ENCODE assay signal across 10 cellular contexts in the genomic region with DNA sequence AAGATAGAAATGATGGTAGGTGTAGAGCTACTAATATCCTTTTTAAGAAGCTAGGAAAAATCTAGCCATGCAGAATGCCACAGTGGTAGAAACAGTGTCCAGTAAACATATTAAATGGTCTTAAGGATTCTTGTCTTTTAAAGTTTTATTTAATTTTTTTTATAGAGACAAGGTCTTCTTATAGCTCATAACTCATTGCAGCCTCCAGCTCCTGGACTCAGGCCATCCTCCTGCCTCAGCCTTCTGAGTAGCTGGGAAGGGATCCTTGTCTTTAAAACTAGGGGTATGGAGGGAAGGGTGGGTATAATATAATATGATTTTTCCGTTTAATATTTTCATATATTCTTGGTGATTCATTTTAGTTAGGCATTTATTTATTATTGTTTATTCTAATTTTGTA. TPM values are rescaled to one million over a fixed set of nuclear protein-coding genes. Genes with fewer than 3 reads are reported as not detected.
DNase-seq lines count a peak whose midpoint lies in the region; ATAC-seq and TF ChIP-seq lines count a peak whose summit lies in the region.
"Had no signal": no experiment of that assay in that cellular context is flagged by ENCODE, and none has a peak within 500 bp of the region (broad histone marks: within the 10 kb centered on the region; RNA-seq: fewer than 3 reads in every experiment).

No MANE protein-coding gene starts in this region.

- H3K27ac Mint-ChIP-seq in activated T-helper 2 cell treated with anti-CD3 and anti-CD28 coated beads, Interferon-gamma antibody, Interleukin-2, Interleukin-4, amounts not matched to agents 10 μg/mL and 5 μg/mL and 100 μg/mL, durations not matched to agents 14 hours and 24 hours and 36 hours, result no peak overlapping the region

- peak overlapping the region; percentile 89 for H3K4me3 ChIP-seq in left ventricle myocardium inferior
- peak overlapping the region; percentile 99; the same call in 1 of the 2 replicates for H3K4me3 ChIP-seq in iPS-20b (ENCODE audit: low read length)
- peak overlapping the region in 3 of 4 donors; percentile 80 to 98 (median 89) for H3K4me3 ChIP-seq in upper lobe of left lung

- no peak for DNase-seq in left ventricle myocardium inferior
- no peak for DNase-seq in Right ventricle myocardium superior
- no peak for DNase-seq in activated T-helper 2 cell treated with anti-CD3 and anti-CD28 coated beads, Interferon-gamma antibody, Interleukin-2, Interleukin-4, amounts not matched to agents 10 μg/mL and 5 μg/mL and 100 μg/mL, durations not matched to agents 14 hours and 24 hours and 36 hours (ENCODE audit: low spot score)
- DNase-seq in upper lobe of left lung, result no peak
- no peak for DNase-seq in cerebellar cortex (ENCODE audit: low spot score)
- DNase-seq in DMS153 (lab: John Stamatoyannopoulos, UW), result no peak
- DNase-seq: activated naive CD4-positive, alpha-beta T cell treated with Interleukin-2 at 50 U/mL for 16 hours had no signal

- peaks cover 20% of the 10 kb centered on the region for H3K36me3 ChIP-seq in left ventricle myocardium inferior
- H3K36me3 ChIP-seq in iPS-20b (ENCODE audit: insufficient read depth, low read depth, low read length), result peaks cover 46% of the 10 kb centered on the region
- peaks cover 2 to 28% (median 9%) of the 10 kb centered on the region in 4 donors for H3K36me3 ChIP-seq in upper lobe of left lung

- no peak for ATAC-seq in Right ventricle myocardium superior (ENCODE audit: poor library complexity)
- ATAC-seq in upper lobe of left lung (ENCODE audit: low FRiP score in 2 of 2), result no peak
- ATAC-seq in HG02885 (IDR thresholded peaks at IDR 0.05; ENCODE audit: poor library complexity, unreplicated experiment), result no peak

- no peaks in the 10 kb centered on the region for H3K27me3 Mint-ChIP-seq in activated T-helper 2 cell treated with anti-CD3 and anti-CD28 coated beads, Interferon-gamma antibody, Interleukin-2, Interleukin-4, amounts not matched to agents 10 μg/mL and 5 μg/mL and 100 μg/mL, durations not matched to agents 14 hours and 24 hours and 36 hours (ENCODE audit: low read depth)

- H3K27me3 ChIP-seq in left ventricle myocardium inferior (ENCODE audit: low read depth), result no peaks in the 10 kb centered on the region
- H3K27me3 ChIP-seq in iPS-20b (ENCODE audit: insufficient read depth, low read length), result no peaks in the 10 kb centered on the region
- H3K27me3 ChIP-seq in upper lobe of left lung, result no peaks in the 10 kb centered on the region
- H3K27me3 ChIP-seq: neutrophil had no signal

- H3K4me3 Mint-ChIP-seq in activated T-helper 2 cell treated with anti-CD3 and anti-CD28 coated beads, Interferon-gamma antibody, Interleukin-2, Interleukin-4, amounts not matched to agents 10 μg/mL and 5 μg/mL and 100 μg/mL, durations not matched to agents 14 hours and 24 hours and 36 hours (ENCODE audit: low read depth), result peak overlapping the region; percentile 98

- intact Hi-C loops in left ventricle myocardium inferior (cut with micrococcal nuclease), result no loop called here
- intact Hi-C loops in Right ventricle myocardium superior (cut with DNase I), result loop anchor here (5.0 kb wide), 1 partner anchor 52 kb away; a partner anchor contains a TSS
- intact Hi-C loops in activated T-helper 2 cell treated with anti-CD3 and anti-CD28 coated beads, Interferon-gamma antibody, Interleukin-2, Interleukin-4, amounts not matched to agents 10 μg/mL and 5 μg/mL and 100 μg/mL, durations not matched to agents 14 hours and 24 hours and 36 hours (cut with micrococcal nuclease), result loop anchor here (5.0 kb wide), 2 partner anchors 453 to 548 kb away; a partner anchor contains a TSS

- no peaks in the 10 kb centered on the region for H3K9me3 Mint-ChIP-seq in activated T-helper 2 cell treated with anti-CD3 and anti-CD28 coated beads, Interferon-gamma antibody, Interleukin-2, Interleukin-4, amounts not matched to agents 10 μg/mL and 5 μg/mL and 100 μg/mL, durations not matched to agents 14 hours and 24 hours and 36 hours

- H3K27ac ChIP-seq in left ventricle myocardium inferior (replicated peaks), result no peak overlapping the region
- no peak overlapping the region for H3K27ac ChIP-seq in iPS-20b (ENCODE audit: low read length)
- peak overlapping the region in 3 of 4 donors; percentile 95 to 99 (median 97) for H3K27ac ChIP-seq in upper lobe of left lung

- H3K9ac ChIP-seq in iPS-20b (ENCODE audit: low read depth, low read length), result no peak overlapping the region

- TF ChIP-seq CTCF in left ventricle myocardium inferior (IDR thresholded peaks at IDR 0.05; ENCODE audit: borderline replicate concordance) (no peak), upper lobe of left lung (IDR thresholded peaks at IDR 0.05) (no peak)

- no peaks in the 10 kb centered on the region for H3K9me3 ChIP-seq in left ventricle myocardium inferior (replicated peaks)
- H3K9me3 ChIP-seq in iPS-20b (ENCODE audit: insufficient read depth, low read depth, low read length), result no peaks in the 10 kb centered on the region
- H3K9me3 ChIP-seq in upper lobe of left lung, result no peaks in the 10 kb centered on the region
- H3K9me3 ChIP-seq: neutrophil had no signal

- peaks cover 34% of the 10 kb centered on the region for H3K4me1 Mint-ChIP-seq in activated T-helper 2 cell treated with anti-CD3 and anti-CD28 coated beads, Interferon-gamma antibody, Interleukin-2, Interleukin-4, amounts not matched to agents 10 μg/mL and 5 μg/mL and 100 μg/mL, durations not matched to agents 14 hours and 24 hours and 36 hours (ENCODE audit: low read depth)

- no peak for TF ChIP-seq POLR2A in upper lobe of left lung (IDR thresholded peaks at IDR 0.05)

- peaks cover 66% of the 10 kb centered on the region for H3K4me1 ChIP-seq in left ventricle myocardium inferior
- peaks cover 16% of the 10 kb centered on the region; the same call in 1 of the 2 replicates for H3K4me1 ChIP-seq in iPS-20b (ENCODE audit: insufficient read depth, low read length)
- peaks cover 10 to 50% (median 31%) of the 10 kb centered on the region in 4 donors for H3K4me1 ChIP-seq in upper lobe of left lung

- WGBS in upper lobe of left lung, 2 donors, result 72 to 77% methylated on average over 1 of the region's 1 CpG

- no peak for TF ChIP-seq EP300 in upper lobe of left lung (IDR thresholded peaks at IDR 0.05)

- H3K36me3 Mint-ChIP-seq in activated T-helper 2 cell treated with anti-CD3 and anti-CD28 coated beads, Interferon-gamma antibody, Interleukin-2, Interleukin-4, amounts not matched to agents 10 μg/mL and 5 μg/mL and 100 μg/mL, durations not matched to agents 14 hours and 24 hours and 36 hours (ENCODE audit: low read depth), result peaks cover 56% of the 10 kb centered on the region

RNA-seq across cellular contexts. Expression of a gene that starts 3.8 kb away (rescaled TPM):
- total RNA-seq in left ventricle myocardium inferior (41.6 TPM), Right ventricle myocardium superior (34.3 TPM), upper lobe of left lung (100 to 1,000 TPM; 118 to 312 (median 231) TPM)
- 89.3 and 91.4 TPM in 2 replicates for total RNA-seq in activated T-helper 2 cell treated with anti-CD3 and anti-CD28 coated beads, Interferon-gamma antibody, Interleukin-2, Interleukin-4, amounts not matched to agents 10 μg/mL and 5 μg/mL and 100 μg/mL, durations not matched to agents 14 hours and 24 hours and 36 hours

RNA-seq across cellular contexts. Expression of a gene that starts 53.5 kb away (rescaled TPM):
- 6.8 TPM for total RNA-seq in left ventricle myocardium inferior
- 8.3 TPM for total RNA-seq in Right ventricle myocardium superior
- total RNA-seq in activated T-helper 2 cell treated with anti-CD3 and anti-CD28 coated beads, Interferon-gamma antibody, Interleukin-2, Interleukin-4, amounts not matched to agents 10 μg/mL and 5 μg/mL and 100 μg/mL, durations not matched to agents 14 hours and 24 hours and 36 hours, result 32.4 and 33.5 TPM in 2 replicates
- 10 to 100 TPM in 4 of 6 donors, 1 to 10 TPM in 2; 7.2 to 21.4 (median 13.0) TPM for total RNA-seq in upper lobe of left lung

Comparison
In these comparisons a context has a peak if more than half of its experiments do, and no peak if none do; other contexts are left out.
1. H3K27ac ChIP-seq: peak in upper lobe of left lung (3 of 4); none in left ventricle myocardium inferior (single experiment) and iPS-20b (single experiment).
2. Peak in every context shown above with its lines, with median percentiles within 50 percentile points of each other: H3K4me3 ChIP-seq.